Comparison of ENCODE assay signal across 20 cellular contexts in the genomic region with DNA sequence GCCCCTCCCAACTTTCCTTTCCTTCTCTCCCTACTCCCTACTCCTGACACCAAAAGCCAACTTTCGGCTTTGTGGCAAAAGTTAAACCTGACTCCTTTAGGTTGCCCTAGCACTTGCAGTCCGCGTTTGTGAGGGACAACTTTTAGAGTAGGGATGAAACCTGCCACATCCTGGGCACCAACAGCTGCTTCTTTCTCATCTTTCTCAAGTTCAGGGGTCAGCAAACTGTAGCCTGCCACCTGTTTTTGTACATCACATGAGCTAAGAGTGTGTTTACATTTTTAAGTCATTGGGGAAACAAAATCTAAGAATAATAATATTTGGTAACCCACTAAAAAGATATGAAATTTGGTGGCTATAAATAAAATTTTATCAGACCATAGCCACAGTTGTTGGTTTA.
DNase-seq lines count a peak whose midpoint lies in the region; ATAC-seq and TF ChIP-seq lines count a peak whose summit lies in the region.
"Had no signal": no experiment of that assay in that cellular context is flagged by ENCODE, and none has a peak within 500 bp of the region (broad histone marks: within the 10 kb centered on the region; RNA-seq: fewer than 3 reads in every experiment).

No MANE protein-coding gene starts in this region.

- peaks cover 19% of the 10 kb centered on the region for H3K27me3 Mint-ChIP-seq in nephron (ENCODE audit: low read depth)
- H3K27me3 Mint-ChIP-seq: B cell; CD4-positive, alpha-beta memory T cell had no signal

- no peaks in the 10 kb centered on the region for H3K9me3 Mint-ChIP-seq in nephron
- H3K9me3 Mint-ChIP-seq: CD4-positive, alpha-beta memory T cell had no signal

- H3K9me3 ChIP-seq in BLaER1, result no peaks in the 10 kb centered on the region

- no peaks in the 10 kb centered on the region for H3K36me3 Mint-ChIP-seq in nephron (ENCODE audit: low read depth)
- H3K36me3 Mint-ChIP-seq: CD4-positive, alpha-beta memory T cell had no signal

- no peak for ATAC-seq in HG02798 (IDR thresholded peaks at IDR 0.05; ENCODE audit: poor library complexity, unreplicated experiment)

- peaks cover 58% of the 10 kb centered on the region for H3K4me1 Mint-ChIP-seq in nephron
- H3K4me1 Mint-ChIP-seq: B cell; CD4-positive, alpha-beta memory T cell had no signal

- no peak overlapping the region for H3K9ac ChIP-seq in BLaER1
- H3K9ac ChIP-seq: GM23248 had no signal

- peak; percentile 11 for DNase-seq in NCI-H69 (lab: John Stamatoyannopoulos, UW)
- peak; percentile 70 for DNase-seq in left kidney (ENCODE audit: low read depth, low spot score)
- DNase-seq in GM03348 (ENCODE audit: low spot score), result no peak
- no peak for DNase-seq in NCI-H146 (lab: John Stamatoyannopoulos, UW)
- DNase-seq in HuH-7.5 (ENCODE audit: low spot score), result no peak
- DNase-seq: C1 segment of cervical spinal cord; Calu3; CD4-positive, alpha-beta memory T cell; COR-L47; DMS53; DMS79 treated with DMSO at 0.1 percent for 48 hours; GF-D8; GM23248; H7; HCEC 1CT had no signal

- TF ChIP-seq CTCF in nephron (IDR thresholded peaks at IDR 0.05; ENCODE audit: unreplicated experiment in 3 of 3), result no peak

- peaks cover 15% of the 10 kb centered on the region; the same call in 1 of the 2 replicates for H3K4me1 ChIP-seq in BLaER1

- H3K4me3 Mint-ChIP-seq in nephron, result no peak overlapping the region
- H3K4me3 Mint-ChIP-seq: B cell; CD4-positive, alpha-beta memory T cell had no signal

- no peaks in the 10 kb centered on the region for H4K20me1 ChIP-seq in BLaER1

- H3K27me3 ChIP-seq in BLaER1, result no peaks in the 10 kb centered on the region

- H3K4me2 ChIP-seq in BLaER1, result peak overlapping the region; percentile 17; the same call in 1 of the 2 replicates

- H3K27ac ChIP-seq in BLaER1, result no peak overlapping the region
- H3K27ac ChIP-seq: 22Rv1, GM23248 had no signal

- no peaks in the 10 kb centered on the region for H3K36me3 ChIP-seq in BLaER1

- H3K27ac Mint-ChIP-seq in nephron, result peak overlapping the region in 2 of 3 experiments; percentile 28 to 55
- H3K27ac Mint-ChIP-seq: B cell; CD4-positive, alpha-beta memory T cell had no signal

- no peak overlapping the region for H3K4me3 ChIP-seq in BLaER1
- H3K4me3 ChIP-seq: GM23248 had no signal

Comparison
In these comparisons a context has a peak if more than half of its experiments do, and no peak if none do; other contexts are left out.
1. DNase-seq: peak in NCI-H69 (single experiment) and left kidney (single experiment); none in GM03348 (single experiment), NCI-H146 (single experiment) and HuH-7.5 (single experiment).